ENCODE assay signal across 1 cellular context in the genomic region with DNA sequence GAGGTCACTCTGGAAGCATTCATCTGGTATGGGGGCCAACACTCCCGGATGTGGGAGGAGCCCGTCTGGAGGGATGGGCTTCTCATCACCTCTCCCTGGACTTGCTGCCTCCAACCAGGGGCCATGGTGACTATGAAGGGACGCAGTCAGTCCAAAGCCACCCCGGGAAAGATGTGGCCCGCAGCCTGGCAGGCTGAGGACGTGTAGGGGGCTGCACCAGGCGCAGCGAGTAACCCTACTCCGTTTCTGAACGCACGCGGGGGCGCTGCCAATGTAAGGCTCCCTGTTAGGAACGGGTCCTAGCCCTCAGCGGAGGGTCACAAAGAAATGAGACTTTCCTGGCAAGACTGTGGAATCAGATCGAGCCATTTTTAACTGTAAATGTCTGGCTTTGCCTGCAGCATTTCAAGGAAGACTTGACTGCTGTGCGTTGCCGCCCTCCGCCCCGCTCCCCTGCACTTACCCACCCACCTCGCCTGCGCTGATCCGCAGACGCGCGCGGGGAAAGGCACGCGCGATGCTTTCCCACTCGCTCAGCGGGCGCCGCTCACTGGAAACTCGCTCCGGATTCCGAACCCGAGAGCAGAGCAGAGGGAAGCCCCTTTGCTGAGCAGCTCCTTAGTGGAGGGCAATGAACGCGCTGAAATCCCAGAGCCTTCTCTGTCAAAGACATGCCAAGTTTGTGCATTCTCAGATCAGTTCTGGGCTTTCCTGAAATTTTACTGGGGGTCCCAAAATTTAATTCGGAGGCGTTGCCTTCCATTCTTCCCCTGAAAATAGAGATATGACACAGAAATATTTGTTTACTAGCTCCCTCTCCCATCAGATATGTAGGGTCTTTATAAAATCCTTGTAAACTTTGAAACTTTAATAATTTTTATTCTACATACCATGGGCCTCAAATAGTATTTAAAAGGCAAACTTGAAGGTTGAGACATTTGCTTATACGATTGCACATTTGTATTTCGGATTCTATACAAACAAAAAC.
TF ChIP-seq lines count a peak whose summit lies in the region.

No MANE protein-coding gene starts in this region.

TF ChIP-seq in HEK293, 187 proteins besides CTCF, POLR2A, EP300 and RAD21 (continued from another document and continues in another):
- TF ChIP-seq, protein P1, sequence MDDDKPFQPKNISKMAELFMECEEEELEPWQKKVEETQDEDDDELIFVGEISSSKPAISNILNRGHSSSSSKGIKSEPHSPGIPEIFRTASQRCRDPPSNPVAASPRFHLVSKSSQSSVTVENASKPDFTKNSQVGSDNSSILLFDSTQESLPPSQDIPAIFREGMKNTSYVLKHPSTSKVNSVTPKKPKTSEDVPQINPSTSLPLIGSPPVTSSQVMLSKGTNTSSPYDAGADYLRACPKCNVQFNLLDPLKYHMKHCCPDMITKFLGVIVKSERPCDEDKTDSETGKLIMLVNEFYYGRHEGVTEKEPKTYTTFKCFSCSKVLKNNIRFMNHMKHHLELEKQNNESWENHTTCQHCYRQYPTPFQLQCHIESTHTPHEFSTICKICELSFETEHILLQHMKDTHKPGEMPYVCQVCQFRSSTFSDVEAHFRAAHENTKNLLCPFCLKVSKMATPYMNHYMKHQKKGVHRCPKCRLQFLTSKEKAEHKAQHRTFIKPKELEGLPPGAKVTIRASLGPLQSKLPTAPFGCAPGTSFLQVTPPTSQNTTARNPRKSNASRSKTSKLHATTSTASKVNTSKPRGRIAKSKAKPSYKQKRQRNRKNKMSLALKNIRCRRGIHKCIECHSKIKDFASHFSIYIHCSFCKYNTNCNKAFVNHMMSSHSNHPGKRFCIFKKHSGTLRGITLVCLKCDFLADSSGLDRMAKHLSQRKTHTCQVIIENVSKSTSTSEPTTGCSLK (tag by site-specific recombination; IDR thresholded peaks at IDR 0.05): no peak
- TF ChIP-seq ZNF48 (tag by site-specific recombination; IDR thresholded peaks at IDR 0.05): no peak
- TF ChIP-seq ZNF121 (tag by site-specific recombination; IDR thresholded peaks at IDR 0.05): no peak
- TF ChIP-seq ZFP41 (tag by site-specific recombination; IDR thresholded peaks at IDR 0.05; ENCODE audit: borderline replicate concordance): no peak
- no peak for TF ChIP-seq ZNF621 (tag by site-specific recombination; IDR thresholded peaks at IDR 0.05)
- peak; percentile 80 for TF ChIP-seq GLIS2 (tag by site-specific recombination; IDR thresholded peaks at IDR 0.05)
- no peak for TF ChIP-seq TRIM28 (IDR thresholded peaks at IDR 0.05; ENCODE audit: borderline replicate concordance, low read length)
- no peak for TF ChIP-seq ZNF513 (tag by site-specific recombination; IDR thresholded peaks at IDR 0.05)
- no peak for TF ChIP-seq ZBTB44 (tag by site-specific recombination; IDR thresholded peaks at IDR 0.05)
- TF ChIP-seq, protein P2, sequence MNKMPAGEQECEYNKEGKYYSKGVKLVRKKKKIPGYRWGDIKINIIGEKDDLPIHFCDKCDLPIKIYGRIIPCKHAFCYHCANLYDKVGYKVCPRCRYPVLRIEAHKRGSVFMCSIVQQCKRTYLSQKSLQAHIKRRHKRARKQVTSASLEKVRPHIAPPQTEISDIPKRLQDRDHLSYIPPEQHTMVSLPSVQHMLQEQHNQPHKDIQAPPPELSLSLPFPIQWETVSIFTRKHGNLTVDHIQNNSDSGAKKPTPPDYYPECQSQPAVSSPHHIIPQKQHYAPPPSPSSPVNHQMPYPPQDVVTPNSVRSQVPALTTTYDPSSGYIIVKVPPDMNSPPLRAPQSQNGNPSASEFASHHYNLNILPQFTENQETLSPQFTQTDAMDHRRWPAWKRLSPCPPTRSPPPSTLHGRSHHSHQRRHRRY (tag by site-specific recombination; IDR thresholded peaks at IDR 0.05): no peak
- TF ChIP-seq SCRT1 (tag by site-specific recombination; IDR thresholded peaks at IDR 0.05; ENCODE audit: borderline replicate concordance): no peak
- TF ChIP-seq TCF7L2 (IDR thresholded peaks at IDR 0.05; ENCODE audit: borderline replicate concordance, low read depth, low read length): no peak
- no peak for TF ChIP-seq MZF1 (tag by site-specific recombination; IDR thresholded peaks at IDR 0.05; ENCODE audit: borderline replicate concordance)
- TF ChIP-seq, protein P3, sequence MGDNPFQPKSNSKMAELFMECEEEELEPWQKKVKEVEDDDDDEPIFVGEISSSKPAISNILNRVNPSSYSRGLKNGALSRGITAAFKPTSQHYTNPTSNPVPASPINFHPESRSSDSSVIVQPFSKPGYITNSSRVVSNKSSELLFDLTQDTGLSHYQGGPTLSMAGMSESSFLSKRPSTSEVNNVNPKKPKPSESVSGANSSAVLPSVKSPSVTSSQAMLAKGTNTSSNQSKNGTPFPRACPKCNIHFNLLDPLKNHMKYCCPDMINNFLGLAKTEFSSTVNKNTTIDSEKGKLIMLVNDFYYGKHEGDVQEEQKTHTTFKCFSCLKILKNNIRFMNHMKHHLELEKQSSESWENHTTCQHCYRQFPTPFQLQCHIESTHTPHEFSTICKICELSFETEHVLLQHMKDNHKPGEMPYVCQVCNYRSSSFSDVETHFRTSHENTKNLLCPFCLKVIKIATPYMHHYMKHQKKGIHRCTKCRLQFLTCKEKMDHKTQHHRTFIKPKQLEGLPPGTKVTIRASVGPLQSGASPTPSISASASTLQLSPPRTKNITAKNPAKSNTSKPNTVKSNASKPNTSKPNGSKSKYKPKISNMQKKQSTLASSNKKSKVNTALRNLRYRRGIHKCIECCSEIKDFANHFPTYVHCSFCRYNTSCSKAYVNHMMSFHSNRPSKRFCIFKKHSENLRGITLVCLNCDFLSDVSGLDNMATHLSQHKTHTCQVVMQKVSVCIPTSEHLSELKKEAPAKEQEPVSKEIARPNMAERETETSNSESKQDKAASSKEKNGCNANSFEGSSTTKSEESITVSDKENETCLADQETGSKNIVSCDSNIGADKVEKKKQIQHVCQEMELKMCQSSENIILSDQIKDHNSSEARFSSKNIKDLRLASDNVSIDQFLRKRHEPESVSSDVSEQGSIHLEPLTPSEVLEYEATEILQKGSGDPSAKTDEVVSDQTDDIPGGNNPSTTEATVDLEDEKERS (tag by site-specific recombination; IDR thresholded peaks at IDR 0.05): no peak
- TF ChIP-seq ZFP69B (tag by site-specific recombination; IDR thresholded peaks at IDR 0.05): no peak
- TF ChIP-seq ZNF555 (tag by site-specific recombination; conservative IDR thresholded peaks at IDR 0.05): no peak
- TF ChIP-seq ZNF518A (tag by site-specific recombination; conservative IDR thresholded peaks at IDR 0.05; ENCODE audit: low read depth): no peak
- TF ChIP-seq ZNF16 (tag by site-specific recombination; IDR thresholded peaks at IDR 0.05; ENCODE audit: low read depth): no peak
- TF ChIP-seq, protein P4, sequence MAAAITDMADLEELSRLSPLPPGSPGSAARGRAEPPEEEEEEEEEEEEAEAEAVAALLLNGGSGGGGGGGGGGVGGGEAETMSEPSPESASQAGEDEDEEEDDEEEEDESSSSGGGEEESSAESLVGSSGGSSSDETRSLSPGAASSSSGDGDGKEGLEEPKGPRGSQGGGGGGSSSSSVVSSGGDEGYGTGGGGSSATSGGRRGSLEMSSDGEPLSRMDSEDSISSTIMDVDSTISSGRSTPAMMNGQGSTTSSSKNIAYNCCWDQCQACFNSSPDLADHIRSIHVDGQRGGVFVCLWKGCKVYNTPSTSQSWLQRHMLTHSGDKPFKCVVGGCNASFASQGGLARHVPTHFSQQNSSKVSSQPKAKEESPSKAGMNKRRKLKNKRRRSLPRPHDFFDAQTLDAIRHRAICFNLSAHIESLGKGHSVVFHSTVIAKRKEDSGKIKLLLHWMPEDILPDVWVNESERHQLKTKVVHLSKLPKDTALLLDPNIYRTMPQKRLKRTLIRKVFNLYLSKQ (tag by site-specific recombination; IDR thresholded peaks at IDR 0.05; ENCODE audit: borderline replicate concordance): no peak
- no peak for TF ChIP-seq ZNF561 (tag by site-specific recombination; IDR thresholded peaks at IDR 0.05; ENCODE audit: borderline replicate concordance)
- TF ChIP-seq ZNF501 (tag by site-specific recombination; IDR thresholded peaks at IDR 0.05): peak; percentile 53; the same call in 1 of the 2 replicates
- TF ChIP-seq ZFHX2 (tag by site-specific recombination; conservative IDR thresholded peaks at IDR 0.05): peak; percentile 52
- no peak for TF ChIP-seq ZNF394 (tag by site-specific recombination; IDR thresholded peaks at IDR 0.05; ENCODE audit: borderline replicate concordance)
- no peak for TF ChIP-seq ZNF777 (tag by site-specific recombination; IDR thresholded peaks at IDR 0.05; ENCODE audit: borderline replicate concordance)
- no peak for TF ChIP-seq ZNF623 (tag by site-specific recombination; IDR thresholded peaks at IDR 0.05)
- TF ChIP-seq ZNF174 (tag by site-specific recombination; IDR thresholded peaks at IDR 0.05): no peak
- no peak for TF ChIP-seq ZSCAN5A (tag by site-specific recombination; IDR thresholded peaks at IDR 0.05)
- TF ChIP-seq ZNF404 (tag by site-specific recombination; IDR thresholded peaks at IDR 0.05): no peak
- TF ChIP-seq ZNF416 (tag by site-specific recombination; IDR thresholded peaks at IDR 0.05): no peak
- no peak for TF ChIP-seq ZNF677 (tag by site-specific recombination; IDR thresholded peaks at IDR 0.05)
- no peak for TF ChIP-seq ZNF843 (tag by site-specific recombination; IDR thresholded peaks at IDR 0.05)
- TF ChIP-seq BCL6B (tag by site-specific recombination; IDR thresholded peaks at IDR 0.05): no peak
- no peak for TF ChIP-seq ZNF133 (tag by site-specific recombination; IDR thresholded peaks at IDR 0.05)
